Comparison of ENCODE assay signal across 11 cellular contexts in the genomic region with DNA sequence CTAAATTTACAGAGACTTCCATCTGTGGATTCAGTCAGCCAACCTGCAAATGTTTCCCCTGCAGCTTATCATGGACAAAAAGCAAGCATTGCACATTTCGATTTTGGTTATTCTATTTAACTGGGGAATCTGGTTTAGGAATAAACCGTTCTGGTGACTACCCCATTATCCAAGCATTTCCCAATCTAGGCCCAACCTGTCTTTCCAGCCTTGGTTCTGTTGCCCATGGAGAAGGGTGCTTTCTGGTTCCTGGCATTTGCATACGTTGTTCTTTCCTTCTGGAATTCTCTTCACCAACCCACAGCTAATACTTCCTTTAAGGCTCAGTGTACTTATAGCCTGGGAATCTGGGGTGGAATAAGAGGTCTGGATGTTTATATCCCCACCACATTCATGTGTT. TPM values are rescaled to one million over a fixed set of nuclear protein-coding genes. Genes with fewer than 3 reads are reported as not detected.
DNase-seq lines count a peak whose midpoint lies in the region; ATAC-seq, FAIRE-seq and TF ChIP-seq lines count a peak whose summit lies in the region.
"Had no signal": no experiment of that assay in that cellular context is flagged by ENCODE, and none has a peak within 500 bp of the region (broad histone marks: within the 10 kb centered on the region; RNA-seq: fewer than 3 reads in every experiment).

No MANE protein-coding gene starts in this region.

- H3K36me3 ChIP-seq in CD8-positive, alpha-beta memory T cell (ENCODE audit: insufficient read depth, low read length): no peaks in the 10 kb centered on the region
- H3K36me3 ChIP-seq in OCI-LY1 (ENCODE audit: insufficient read depth, low read length) (peaks cover 15% of the 10 kb centered on the region; the same call in 1 of the 2 replicates), mammary epithelial cell (ENCODE audit: insufficient read depth, low read length) (no peaks in the 10 kb centered on the region), body of pancreas (replicated peaks in 1 of 2; ENCODE audit: insufficient read depth in 1 of 2, low read depth in 2 of 2) (no peaks in the 10 kb centered on the region), pancreas (no peaks in the 10 kb centered on the region)

- H3K27me3 Mint-ChIP-seq in CD8-positive, alpha-beta memory T cell: no peaks in the 10 kb centered on the region
- H3K27me3 Mint-ChIP-seq in nephron progenitor cell (ENCODE audit: low read depth, poor library complexity): no peaks in the 10 kb centered on the region

- H3K4me2 ChIP-seq in OCI-LY1 (ENCODE audit: low read length) (peak overlapping the region; percentile 96), mammary epithelial cell (ENCODE audit: insufficient read depth, low read depth, low read length) (peak overlapping the region; percentile 82)

- POLR2A ChIA-PET in CD8-positive, alpha-beta memory T cell (lab: Charles Lee): interaction anchor here (1.4 kb wide), 1 partner anchor 13 kb away, joined by 4 read pairs; no protein-coding TSS in a partner anchor

- FAIRE-seq in pancreas (lab: Jason Lieb, UNC): no peak

- H3K27ac ChIP-seq in CD8-positive, alpha-beta memory T cell (ENCODE audit: low read depth, low read length): no peak overlapping the region
- H3K27ac ChIP-seq in OCI-LY1 (ENCODE audit: low read depth, low read length, poor library complexity, severe bottlenecking): peak overlapping the region; percentile 92
- no peak overlapping the region for H3K27ac ChIP-seq in mammary epithelial cell (ENCODE audit: insufficient read depth, low read depth, low read length)
- peak overlapping the region in 2 of 4 donors; percentile 90 to 96 for H3K27ac ChIP-seq in body of pancreas
- no peak overlapping the region for H3K27ac ChIP-seq in pancreas

- H3K9me3 ChIP-seq in CD8-positive, alpha-beta memory T cell (ENCODE audit: low read length): no peaks in the 10 kb centered on the region
- 0 out of 2 replicates have a peak, but pooled peaks cover 3% of the 10 kb centered on the region for H3K9me3 ChIP-seq in OCI-LY1 (ENCODE audit: low read length)
- no peaks in the 10 kb centered on the region for H3K9me3 ChIP-seq in mammary epithelial cell (replicated peaks; ENCODE audit: insufficient read depth, low read length)
- no peaks in the 10 kb centered on the region for H3K9me3 ChIP-seq in body of pancreas
- H3K9me3 ChIP-seq in pancreas: no peaks in the 10 kb centered on the region
- H3K9me3 ChIP-seq: mucosa of descending colon had no signal

- peak overlapping the region in 3 of 7 donors; percentile 15 to 97 (median 46) for H3K4me3 Mint-ChIP-seq in CD8-positive, alpha-beta memory T cell
- peak overlapping the region; percentile 99 for H3K4me3 Mint-ChIP-seq in nephron progenitor cell

- H4K20me1 ChIP-seq in OCI-LY1 (ENCODE audit: insufficient read depth, low read length) (0 out of 2 replicates have a peak, but pooled peaks cover 2% of the 10 kb centered on the region), mammary epithelial cell (ENCODE audit: insufficient read depth, low read length) (no peaks in the 10 kb centered on the region)

- intact Hi-C loops in mammary epithelial cell (cut with micrococcal nuclease) (loop anchor here (1.0 to 5.0 kb wide), 3 partner anchors 41 to 63 kb away; no protein-coding TSS in a partner anchor), body of pancreas (cut with DNase I) (no loop called here), pancreas (cut with DNase I) (no loop called here)

- H3K9me2 ChIP-seq in OCI-LY1 (ENCODE audit: low read depth, low read length): no peaks in the 10 kb centered on the region

- peaks cover 43% of the 10 kb centered on the region for H3K4me1 ChIP-seq in CD8-positive, alpha-beta memory T cell (ENCODE audit: insufficient read depth, low read length)
- H3K4me1 ChIP-seq in OCI-LY1 (ENCODE audit: insufficient read depth, low read length, severe bottlenecking): peaks cover 70% of the 10 kb centered on the region
- peaks cover 40% of the 10 kb centered on the region for H3K4me1 ChIP-seq in mammary epithelial cell (ENCODE audit: insufficient read depth, low read length)
- peaks cover 33% of the 10 kb centered on the region for H3K4me1 ChIP-seq in body of pancreas
- peaks cover 8 to 29% (median 22%) of the 10 kb centered on the region in 3 donors for H3K4me1 ChIP-seq in pancreas

- TF ChIP-seq CTCF in OCI-LY1 (IDR thresholded peaks at IDR 0.05; ENCODE audit: low read length) (no peak), mammary epithelial cell (conservative IDR thresholded peaks at IDR 0.05 in 1 of 2, IDR thresholded peaks at IDR 0.05 in 1 of 2; ENCODE audit: extremely low read depth in 1 of 2, insufficient read depth in 1 of 2, low read depth in 1 of 2, low read length in 2 of 2) (no peak), nephron progenitor cell (IDR thresholded peaks at IDR 0.05) (no peak), body of pancreas (IDR thresholded peaks at IDR 0.05) (no peak), pancreas (IDR thresholded peaks at IDR 0.05) (no peak)

- no peaks in the 10 kb centered on the region for H3K9me3 Mint-ChIP-seq in CD8-positive, alpha-beta memory T cell
- H3K9me3 Mint-ChIP-seq in nephron progenitor cell: no peaks in the 10 kb centered on the region

- H2AFZ ChIP-seq in OCI-LY1 (ENCODE audit: low read length): no peak overlapping the region
- no peak overlapping the region for H2AFZ ChIP-seq in mammary epithelial cell (ENCODE audit: low read depth, low read length)

- peaks cover 35% of the 10 kb centered on the region for H3K79me2 ChIP-seq in OCI-LY1 (ENCODE audit: insufficient read depth, low read length)
- H3K79me2 ChIP-seq in mammary epithelial cell (ENCODE audit: insufficient read depth, low read length): peaks cover 36% of the 10 kb centered on the region

- CTCF ChIA-PET in CD8-positive, alpha-beta memory T cell (lab: Charles Lee): interaction anchor here (0.9 to 2.0 kb wide), 4 partner anchors 8 to 159 kb away, joined by 3 to 8 read pairs (median 6); no protein-coding TSS in a partner anchor
- CTCF ChIA-PET in mammary epithelial cell (lab: Charles Lee; ENCODE audit: low non-redundant PET): no interaction called here

- no peaks in the 10 kb centered on the region for H3F3A ChIP-seq in OCI-LY1 (ENCODE audit: insufficient read depth, low read length)

- in situ Hi-C loops in mammary epithelial cell (cut with MboI; ENCODE audit: low sequenced_read_pairs in 2 of 2): no loop called here

- WGBS in mammary epithelial cell (ENCODE audit: low coverage, missing lambda C conversion rate): 56% methylated on average over 3 of the region's 3 CpGs
- WGBS in body of pancreas, 2 donors: 62 to 69% methylated on average over 3 of the region's 3 CpGs
- WGBS in pancreas, 2 donors: 55 to 62% methylated on average over 3 of the region's 3 CpGs

- H3K36me3 Mint-ChIP-seq in CD8-positive, alpha-beta memory T cell: peaks cover 0 to 19% (median 0%) of the 10 kb centered on the region in 3 donors
- no peaks in the 10 kb centered on the region for H3K36me3 Mint-ChIP-seq in nephron progenitor cell (ENCODE audit: low read depth)

- H3K9ac ChIP-seq in OCI-LY1 (ENCODE audit: low read length): peak overlapping the region; percentile 98
- no peak overlapping the region for H3K9ac ChIP-seq in mammary epithelial cell (ENCODE audit: insufficient read depth, low read length)

- no peaks in the 10 kb centered on the region for H3K27me3 ChIP-seq in CD8-positive, alpha-beta memory T cell (ENCODE audit: insufficient read depth, low read length, poor library complexity, severe bottlenecking)
- H3K27me3 ChIP-seq in OCI-LY1 (ENCODE audit: insufficient read depth, low read length) (no peaks in the 10 kb centered on the region), mammary epithelial cell (ENCODE audit: insufficient read depth, low read length) (no peaks in the 10 kb centered on the region), body of pancreas (no peaks in the 10 kb centered on the region), pancreas (no peaks in the 10 kb centered on the region)

- no peak for TF ChIP-seq POLR2A in body of pancreas (IDR thresholded peaks at IDR 0.05)

- ATAC-seq in body of pancreas: no peak
- no peak for ATAC-seq in pancreas
- ATAC-seq: mucosa of descending colon had no signal

- DNase-seq in CD8-positive, alpha-beta memory T cell: no peak
- DNase-seq in mammary epithelial cell (no peak), nephron progenitor cell (no peak), UCSD-AML1 (lab: John Stamatoyannopoulos, UW; ENCODE audit: unreplicated experiment) (no peak), NCI-H69 (lab: John Stamatoyannopoulos, UW) (no peak), body of pancreas (no peak), pancreas (no peak)
- DNase-seq: activated CD4-positive, CD25-positive, alpha-beta regulatory T cell treated with anti-CD3 and anti-CD28 coated beads, Interleukin-2, amount 50 U/mL, for 72 hours; NCI-H2029 had no signal

- dilution Hi-C loops in mammary epithelial cell (cut with HindIII; ENCODE audit: low sequenced_read_pairs): no loop called here

- H3K4me3 ChIP-seq in CD8-positive, alpha-beta memory T cell (ENCODE audit: low read length): no peak overlapping the region
- peak overlapping the region; percentile 97 for H3K4me3 ChIP-seq in OCI-LY1 (ENCODE audit: low read depth, low read length, poor library complexity, severe bottlenecking)
- H3K4me3 ChIP-seq in mammary epithelial cell (replicated peaks in 1 of 3; ENCODE audit: insufficient read depth in 1 of 3, low read depth in 2 of 3, low read length in 3 of 3): no peak overlapping the region
- H3K4me3 ChIP-seq in body of pancreas: no peak overlapping the region
- no peak overlapping the region for H3K4me3 ChIP-seq in pancreas
- H3K4me3 ChIP-seq: mucosa of descending colon had no signal

- BruUV-seq in mammary epithelial cell (replicated peaks; lab: Mats Ljungman, UMichigan): no TSS peak

- H3K27ac Mint-ChIP-seq in CD8-positive, alpha-beta memory T cell: peak overlapping the region; percentile 54 to 98 (median 91)
- H3K27ac Mint-ChIP-seq in nephron progenitor cell: no peak overlapping the region

- peaks cover 46 to 80% (median 78%) of the 10 kb centered on the region in 3 donors for H3K4me1 Mint-ChIP-seq in CD8-positive, alpha-beta memory T cell
- H3K4me1 Mint-ChIP-seq in nephron progenitor cell: peaks cover 60% of the 10 kb centered on the region

RNA-seq across cellular contexts. Expression of a gene that starts 1.4 kb away (rescaled TPM):
- 100 to 1,000 TPM; 257 to 259 TPM for total RNA-seq in CD8-positive, alpha-beta memory T cell
- 491 TPM for polyA plus RNA-seq in CD8-positive, alpha-beta memory T cell
- total RNA-seq in mammary epithelial cell: 100 to 1,000 TPM in 1 of 2 donors, 10 to 100 TPM in 1; 96.9 to 111 TPM
- 169 TPM for polyA plus RNA-seq in mammary epithelial cell
- 63.6 TPM for polyA minus RNA-seq in mammary epithelial cell
- 10 to 100 TPM; 40.2 to 82.5 TPM for total RNA-seq in body of pancreas
- total RNA-seq in pancreas: 100 to 1,000 TPM in 2 of 6 donors, 10 to 100 TPM in 4; 41.9 to 122 (median 63.0) TPM
- 10 to 100 TPM; 18.7 to 39.0 TPM for polyA plus RNA-seq in pancreas
